Comparison of ENCODE assay signal across 10 cellular contexts in genomic region chr19:843180-843835, GRCh38. TPM values are rescaled to one million over a fixed set of nuclear protein-coding genes. Genes with fewer than 3 reads are reported as not detected.
A peak's percentile ranks its signal among the peaks of the same experiment; 100 is the strongest.
DNase-seq lines count a peak whose midpoint lies in the region; ATAC-seq and TF ChIP-seq lines count a peak whose summit lies in the region.
"Had no signal": no experiment of that assay in that cellular context is flagged by ENCODE, and none has a peak within 500 bp of the region (broad histone marks: within the 10 kb centered on the region; RNA-seq: fewer than 3 reads in every experiment).

No MANE protein-coding gene starts in this region.

- H3K4me1 ChIP-seq in left lung (peaks cover 6 to 51% of the 10 kb centered on the region in 2 donors), aorta (ENCODE audit: control insufficient read depth in 1 of 2, insufficient read depth in 2 of 2, low read length in 2 of 2) (no peaks in the 10 kb centered on the region)
- peaks cover 8% of the 10 kb centered on the region for H3K4me1 ChIP-seq in effector memory CD4-positive, alpha-beta T cell (ENCODE audit: control insufficient read depth, insufficient read depth, low read length, poor library complexity, severe bottlenecking)

- H3K27me3 Mint-ChIP-seq in brain, result peaks cover 17% of the 10 kb centered on the region
- peaks cover 13% of the 10 kb centered on the region for H3K27me3 Mint-ChIP-seq in activated T-helper 1 cell treated with anti-CD3 and anti-CD28 coated beads, Interleukin-12 subunit alpha, Interleukin-12 subunit beta, Interleukin-2, Interleukin-4 antibody, amounts not matched to agents 30 ng/mL and 10 ng/mL and 1 ng/mL, durations not matched to agents 14 hours and 24 hours and 36 hours (ENCODE audit: insufficient read depth)

- H3K27ac ChIP-seq in left lung (no peak overlapping the region), aorta (ENCODE audit: low read depth in 1 of 2, low read length in 2 of 2) (no peak overlapping the region)
- no peak overlapping the region for H3K27ac ChIP-seq in effector memory CD4-positive, alpha-beta T cell (ENCODE audit: insufficient read depth, low read length, poor library complexity, severe bottlenecking)

- H3K27ac Mint-ChIP-seq in brain, result no peak overlapping the region
- H3K27ac Mint-ChIP-seq in activated T-helper 1 cell treated with anti-CD3 and anti-CD28 coated beads, Interleukin-12 subunit alpha, Interleukin-12 subunit beta, Interleukin-2, Interleukin-4 antibody, amounts not matched to agents 30 ng/mL and 10 ng/mL and 1 ng/mL, durations not matched to agents 14 hours and 24 hours and 36 hours, result no peak overlapping the region
- H3K27ac Mint-ChIP-seq: activated naive CD8-positive, alpha-beta T cell treated with anti-CD3 and anti-CD28 coated beads for 36 hours had no signal

- H3K9me3 ChIP-seq in left lung (no peaks in the 10 kb centered on the region), aorta (ENCODE audit: control insufficient read depth, low read length) (no peaks in the 10 kb centered on the region)
- H3K9me3 ChIP-seq in effector memory CD4-positive, alpha-beta T cell (ENCODE audit: control insufficient read depth, low read length), result no peaks in the 10 kb centered on the region

- H3K4me3 ChIP-seq in left lung (peak overlapping the region; percentile 3 to 19), aorta (ENCODE audit: low read length in 2 of 2) (no peak overlapping the region)
- H3K4me3 ChIP-seq in effector memory CD4-positive, alpha-beta T cell (ENCODE audit: insufficient read depth, low read depth, low read length, poor library complexity, severe bottlenecking), result no peak overlapping the region

- H3K36me3 ChIP-seq in left lung, result no peaks in the 10 kb centered on the region
- no peaks in the 10 kb centered on the region for H3K36me3 ChIP-seq in aorta (ENCODE audit: control insufficient read depth in 1 of 2, insufficient read depth in 2 of 2, low read length in 1 of 2)
- no peaks in the 10 kb centered on the region for H3K36me3 ChIP-seq in effector memory CD4-positive, alpha-beta T cell (ENCODE audit: control insufficient read depth, insufficient read depth, low read length)

- ATAC-seq in Right ventricle myocardium superior (ENCODE audit: poor library complexity) (peak; percentile 26), left lung (peak; percentile 80), aorta (ENCODE audit: low FRiP score) (peak; percentile 37)

- TF ChIP-seq CTCF in brain (conservative IDR thresholded peaks at IDR 0.05) (no peak), left lung (IDR thresholded peaks at IDR 0.05) (no peak)

- intact Hi-C loops in Right ventricle myocardium superior (cut with DNase I) (no loop called here), cardiac septum (cut with DNase I) (no loop called here), left lung (cut with DNase I) (no loop called here), aorta (cut with DNase I) (no loop called here)
- intact Hi-C loops in activated T-helper 1 cell treated with anti-CD3 and anti-CD28 coated beads, Interleukin-12 subunit alpha, Interleukin-12 subunit beta, Interleukin-2, Interleukin-4 antibody, amounts not matched to agents 30 ng/mL and 10 ng/mL and 1 ng/mL, durations not matched to agents 14 hours and 24 hours and 36 hours (cut with micrococcal nuclease), result no loop called here

- 2 to 4% methylated on average over 45 to 46 of the region's 46 CpGs for WGBS in aorta, 2 donors

- peak overlapping the region in 4 of 5 experiments; percentile 42 to 76 (median 66) for H3K4me3 Mint-ChIP-seq in brain
- H3K4me3 Mint-ChIP-seq in activated T-helper 1 cell treated with anti-CD3 and anti-CD28 coated beads, Interleukin-12 subunit alpha, Interleukin-12 subunit beta, Interleukin-2, Interleukin-4 antibody, amounts not matched to agents 30 ng/mL and 10 ng/mL and 1 ng/mL, durations not matched to agents 14 hours and 24 hours and 36 hours, result no peak overlapping the region
- H3K4me3 Mint-ChIP-seq: activated naive CD8-positive, alpha-beta T cell treated with anti-CD3 and anti-CD28 coated beads for 36 hours had no signal

- no peaks in the 10 kb centered on the region for H3K36me3 Mint-ChIP-seq in brain
- H3K36me3 Mint-ChIP-seq in activated T-helper 1 cell treated with anti-CD3 and anti-CD28 coated beads, Interleukin-12 subunit alpha, Interleukin-12 subunit beta, Interleukin-2, Interleukin-4 antibody, amounts not matched to agents 30 ng/mL and 10 ng/mL and 1 ng/mL, durations not matched to agents 14 hours and 24 hours and 36 hours (ENCODE audit: low read depth), result no peaks in the 10 kb centered on the region
- H3K36me3 Mint-ChIP-seq: activated naive CD8-positive, alpha-beta T cell treated with anti-CD3 and anti-CD28 coated beads for 36 hours had no signal

- DNase-seq in Right ventricle myocardium superior (peak; percentile 61), cardiac septum (ENCODE audit: low spot score) (no peak), left lung (peak in 1 of 2 donors; percentile 91), aorta (no peak), hypothalamus (lab: John Stamatoyannopoulos, UW) (no peak)
- DNase-seq in activated T-helper 1 cell treated with anti-CD3 and anti-CD28 coated beads, Interleukin-12 subunit alpha, Interleukin-12 subunit beta, Interleukin-2, Interleukin-4 antibody, amounts not matched to agents 30 ng/mL and 10 ng/mL and 1 ng/mL, durations not matched to agents 14 hours and 24 hours and 36 hours (ENCODE audit: low spot score), result no peak
- no peak for DNase-seq in effector memory CD4-positive, alpha-beta T cell
- DNase-seq: activated naive CD8-positive, alpha-beta T cell treated with anti-CD3 and anti-CD28 coated beads for 36 hours; T-helper 1 cell had no signal

- peaks cover 25% of the 10 kb centered on the region for H3K4me1 Mint-ChIP-seq in brain
- no peaks in the 10 kb centered on the region for H3K4me1 Mint-ChIP-seq in activated T-helper 1 cell treated with anti-CD3 and anti-CD28 coated beads, Interleukin-12 subunit alpha, Interleukin-12 subunit beta, Interleukin-2, Interleukin-4 antibody, amounts not matched to agents 30 ng/mL and 10 ng/mL and 1 ng/mL, durations not matched to agents 14 hours and 24 hours and 36 hours (ENCODE audit: low read depth)

- H3K27me3 ChIP-seq in left lung (peaks cover 15 to 87% of the 10 kb centered on the region in 2 donors), aorta (ENCODE audit: control insufficient read depth in 1 of 2, insufficient read depth in 2 of 2, low read length in 1 of 2) (no peaks in the 10 kb centered on the region)
- peaks cover 14% of the 10 kb centered on the region for H3K27me3 ChIP-seq in effector memory CD4-positive, alpha-beta T cell (replicated peaks; ENCODE audit: control insufficient read depth, insufficient read depth, low read length, poor library complexity, severe bottlenecking)

- peaks cover 0 to 24% (median 3%) of the 10 kb centered on the region in 5 experiments for H3K9me3 Mint-ChIP-seq in brain
- no peaks in the 10 kb centered on the region for H3K9me3 Mint-ChIP-seq in activated T-helper 1 cell treated with anti-CD3 and anti-CD28 coated beads, Interleukin-12 subunit alpha, Interleukin-12 subunit beta, Interleukin-2, Interleukin-4 antibody, amounts not matched to agents 30 ng/mL and 10 ng/mL and 1 ng/mL, durations not matched to agents 14 hours and 24 hours and 36 hours

RNA-seq across cellular contexts. Expression of gene PRTN3, which starts 2.5 kb away (rescaled TPM):
- total RNA-seq in Right ventricle myocardium superior, result not detected
- total RNA-seq in cardiac septum, result 0.62 TPM
- polyA plus RNA-seq in brain (ENCODE audit: insufficient read depth, low read depth, low replicate concordance), result 0.34 TPM
- under 1 TPM; 0.55 to 0.58 TPM for total RNA-seq in left lung
- total RNA-seq in aorta, result not detected
- polyA plus RNA-seq in aorta, result not detected
- not detected in 2 replicates for total RNA-seq in activated T-helper 1 cell treated with anti-CD3 and anti-CD28 coated beads, Interleukin-12 subunit alpha, Interleukin-12 subunit beta, Interleukin-2, Interleukin-4 antibody, amounts not matched to agents 30 ng/mL and 10 ng/mL and 1 ng/mL, durations not matched to agents 14 hours and 24 hours and 36 hours
- total RNA-seq: activated naive CD8-positive, alpha-beta T cell treated with anti-CD3 and anti-CD28 coated beads for 36 hours had no signal

RNA-seq across cellular contexts. Expression of gene ELANE, which starts 8.8 kb away (rescaled TPM):
- total RNA-seq in Right ventricle myocardium superior, result 1.3 TPM
- total RNA-seq in cardiac septum, result 0.54 TPM
- polyA plus RNA-seq in brain (ENCODE audit: insufficient read depth, low read depth, low replicate concordance), result not detected
- 1 to 10 TPM in 1 of 2 donors, under 1 TPM in 1; 0.89 to 1.3 TPM for total RNA-seq in left lung
- total RNA-seq in aorta, result 1 to 10 TPM in 1 of 2 donors, not detected in 1; 2.0 TPM
- polyA plus RNA-seq in aorta, result not detected
- not detected in 2 replicates for total RNA-seq in activated T-helper 1 cell treated with anti-CD3 and anti-CD28 coated beads, Interleukin-12 subunit alpha, Interleukin-12 subunit beta, Interleukin-2, Interleukin-4 antibody, amounts not matched to agents 30 ng/mL and 10 ng/mL and 1 ng/mL, durations not matched to agents 14 hours and 24 hours and 36 hours
- total RNA-seq: activated naive CD8-positive, alpha-beta T cell treated with anti-CD3 and anti-CD28 coated beads for 36 hours had no signal

RNA-seq across cellular contexts. Expression of gene AZU1, which starts 15.7 kb away (rescaled TPM):
- total RNA-seq in Right ventricle myocardium superior, result not detected
- total RNA-seq in cardiac septum, result 1.1 TPM
- polyA plus RNA-seq in brain (ENCODE audit: insufficient read depth, low read depth, low replicate concordance), result 1.4 TPM
- 1 to 10 TPM; 1.3 TPM for total RNA-seq in left lung
- total RNA-seq in aorta, result under 1 TPM in 1 of 2 donors, not detected in 1; 0.72 TPM
- under 1 TPM in 1 of 2 donors, not detected in 1; 0.49 TPM for polyA plus RNA-seq in aorta
- total RNA-seq in activated T-helper 1 cell treated with anti-CD3 and anti-CD28 coated beads, Interleukin-12 subunit alpha, Interleukin-12 subunit beta, Interleukin-2, Interleukin-4 antibody, amounts not matched to agents 30 ng/mL and 10 ng/mL and 1 ng/mL, durations not matched to agents 14 hours and 24 hours and 36 hours, result not detected in 2 replicates
- total RNA-seq: activated naive CD8-positive, alpha-beta T cell treated with anti-CD3 and anti-CD28 coated beads for 36 hours had no signal

RNA-seq across cellular contexts. Expression of gene CFD, which starts 16.2 kb away (rescaled TPM):
- total RNA-seq in Right ventricle myocardium superior (477 TPM), cardiac septum (31.0 TPM), left lung (10 to 100 TPM; 78.0 to 85.3 TPM), aorta (100 to 1,000 TPM; 104 to 354 TPM)
- polyA plus RNA-seq in brain (ENCODE audit: insufficient read depth, low read depth, low replicate concordance) (3.4 TPM), aorta (10 to 100 TPM in 1 of 2 donors, 1 to 10 TPM in 1; 3.3 to 23.9 TPM)
- 0.91 and 1.2 TPM in 2 replicates for total RNA-seq in activated T-helper 1 cell treated with anti-CD3 and anti-CD28 coated beads, Interleukin-12 subunit alpha, Interleukin-12 subunit beta, Interleukin-2, Interleukin-4 antibody, amounts not matched to agents 30 ng/mL and 10 ng/mL and 1 ng/mL, durations not matched to agents 14 hours and 24 hours and 36 hours

RNA-seq across cellular contexts. Expression of gene PLPPR3, which starts 21.6 kb away (rescaled TPM):
- total RNA-seq in Right ventricle myocardium superior (not detected), cardiac septum (not detected), left lung (1 to 10 TPM; 1.6 to 1.9 TPM), aorta (not detected)
- polyA plus RNA-seq in brain (ENCODE audit: insufficient read depth, low read depth, low replicate concordance) (86.2 TPM), aorta (not detected)
- total RNA-seq in activated T-helper 1 cell treated with anti-CD3 and anti-CD28 coated beads, Interleukin-12 subunit alpha, Interleukin-12 subunit beta, Interleukin-2, Interleukin-4 antibody, amounts not matched to agents 30 ng/mL and 10 ng/mL and 1 ng/mL, durations not matched to agents 14 hours and 24 hours and 36 hours, result not detected in 2 replicates
- total RNA-seq: activated naive CD8-positive, alpha-beta T cell treated with anti-CD3 and anti-CD28 coated beads for 36 hours had no signal

Comparison
In these comparisons a context has a peak if more than half of its experiments do, and no peak if none do; other contexts are left out.
1. ATAC-seq: peak in every context shown above with its lines; median percentile 80 in left lung; 37 in aorta; 26 in Right ventricle myocardium superior.
2. H3K4me3 ChIP-seq: peak in left lung (2 of 2); none in aorta (0 of 2) and effector memory CD4-positive, alpha-beta T cell (single experiment).